Comparison of ENCODE assay signal across 9 cellular contexts in the genomic region with DNA sequence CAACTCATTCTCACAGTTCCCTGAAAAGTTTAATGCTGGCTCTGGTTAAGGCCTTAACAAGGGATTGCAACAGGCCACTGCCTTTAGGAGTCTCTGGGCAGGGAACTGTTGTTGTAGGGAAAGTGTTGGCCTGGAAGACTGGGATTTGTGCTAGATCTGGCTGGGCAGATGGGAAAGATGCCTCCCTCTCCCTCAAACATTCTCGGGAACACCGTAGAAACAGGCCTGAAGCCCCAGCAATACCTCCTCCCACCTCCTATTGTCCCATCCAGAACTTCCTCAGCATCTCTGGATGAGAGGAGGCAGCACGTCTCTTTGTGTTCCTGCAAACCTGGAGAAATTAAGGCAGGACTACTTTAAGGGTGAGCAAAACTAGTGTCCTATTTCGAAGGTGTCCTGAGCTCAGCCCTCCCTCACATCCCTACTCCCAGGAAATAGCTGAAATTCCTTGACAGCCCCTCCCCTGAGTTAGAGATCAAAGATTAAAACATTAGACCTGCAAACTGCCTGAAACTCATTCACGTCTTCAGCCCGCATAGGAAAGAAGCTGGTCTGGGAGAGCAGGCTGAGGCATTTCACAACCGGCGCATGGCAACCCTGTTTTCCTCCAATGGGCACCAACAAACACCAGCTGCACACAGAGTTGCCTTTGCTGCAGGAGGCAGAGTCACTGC. TPM values are rescaled to one million over a fixed set of nuclear protein-coding genes. Genes with fewer than 3 reads are reported as not detected.
DNase-seq lines count a peak whose midpoint lies in the region; ATAC-seq, FAIRE-seq and TF ChIP-seq lines count a peak whose summit lies in the region.
"Had no signal": no experiment of that assay in that cellular context is flagged by ENCODE, and none has a peak within 500 bp of the region (broad histone marks: within the 10 kb centered on the region; RNA-seq: fewer than 3 reads in every experiment).

No MANE protein-coding gene starts in this region.

- peaks cover 18% of the 10 kb centered on the region for H3K4me1 ChIP-seq in body of pancreas

- H3K36me3 ChIP-seq in body of pancreas (replicated peaks in 1 of 2; ENCODE audit: insufficient read depth in 1 of 2, low read depth in 2 of 2): no peaks in the 10 kb centered on the region

- no peak for TF ChIP-seq CTCF in body of pancreas (IDR thresholded peaks at IDR 0.05)
- no peak for TF ChIP-seq CTCF in activated CD8-positive, alpha-beta T cell treated with anti-CD3 and anti-CD28 coated beads for 36 hours (IDR thresholded peaks at IDR 0.05)

- no peaks in the 10 kb centered on the region for H3K27me3 ChIP-seq in body of pancreas

- H3K9me3 Mint-ChIP-seq in activated CD8-positive, alpha-beta T cell treated with anti-CD3 and anti-CD28 coated beads for 36 hours: no peaks in the 10 kb centered on the region
- no peaks in the 10 kb centered on the region for H3K9me3 Mint-ChIP-seq in activated T-cell treated with anti-CD3 and anti-CD28 coated beads, Interleukin-2, amount 50 U/mL, for 4 hours

- peak; percentile 68 for ATAC-seq in Right ventricle myocardium inferior
- ATAC-seq in body of pancreas: peak; percentile 63
- ATAC-seq in activated CD8-positive, alpha-beta T cell treated with anti-CD3 and anti-CD28 coated beads for 36 hours: no peak
- no peak for ATAC-seq in activated T-cell treated with anti-CD3 and anti-CD28 coated beads, Interleukin-2, amount 50 U/mL, for 4 hours

- H3K9me3 ChIP-seq in body of pancreas: no peaks in the 10 kb centered on the region

- CTCF ChIA-PET in activated CD8-positive, alpha-beta T cell treated with anti-CD3 and anti-CD28 coated beads for 36 hours (lab: Charles Lee): interaction anchor here (0.8 to 1.6 kb wide), 2 partner anchors 10 to 11 kb away, joined by 3 to 4 read pairs; a partner anchor contains a TSS

- FAIRE-seq in urothelium cell line (lab: Jason Lieb, UNC): no peak

- H3K4me3 Mint-ChIP-seq in activated CD8-positive, alpha-beta T cell treated with anti-CD3 and anti-CD28 coated beads for 36 hours: no peak overlapping the region
- H3K4me3 Mint-ChIP-seq in activated T-cell treated with anti-CD3 and anti-CD28 coated beads, Interleukin-2, amount 50 U/mL, for 4 hours: no peak overlapping the region
- H3K4me3 Mint-ChIP-seq: CD4-positive, CD25-positive, alpha-beta regulatory T cell had no signal

- no peaks in the 10 kb centered on the region for H3K27me3 Mint-ChIP-seq in activated CD8-positive, alpha-beta T cell treated with anti-CD3 and anti-CD28 coated beads for 36 hours
- H3K27me3 Mint-ChIP-seq in activated T-cell treated with anti-CD3 and anti-CD28 coated beads, Interleukin-2, amount 50 U/mL, for 4 hours (ENCODE audit: low read depth): no peaks in the 10 kb centered on the region
- H3K27me3 Mint-ChIP-seq: CD4-positive, CD25-positive, alpha-beta regulatory T cell had no signal

- POLR2A ChIA-PET in activated CD8-positive, alpha-beta T cell treated with anti-CD3 and anti-CD28 coated beads for 36 hours (lab: Charles Lee): no interaction called here

- H3K27ac Mint-ChIP-seq in activated CD8-positive, alpha-beta T cell treated with anti-CD3 and anti-CD28 coated beads for 36 hours: no peak overlapping the region
- H3K27ac Mint-ChIP-seq: CD4-positive, CD25-positive, alpha-beta regulatory T cell had no signal

- WGBS in body of pancreas, 2 donors: 45 to 52% methylated on average over 5 to 8 of the region's 8 CpGs

- peak; percentile 80 for DNase-seq in Right ventricle myocardium inferior (ENCODE audit: missing footprints)
- DNase-seq in cardiac septum (ENCODE audit: low spot score): no peak
- DNase-seq in body of pancreas: peak in 3 of 4 donors; percentile 25 to 52 (median 27)
- peak; percentile 92 for DNase-seq in left kidney (ENCODE audit: low read depth, low spot score)
- DNase-seq in urothelium cell line (ENCODE audit: low spot score): peak; percentile 80
- no peak for DNase-seq in activated CD8-positive, alpha-beta T cell treated with anti-CD3 and anti-CD28 coated beads for 36 hours
- DNase-seq in activated CD8-positive, alpha-beta memory T cell treated with anti-CD3 and anti-CD28 coated beads, Interleukin-2, amount 50 U/mL, for 4 hours: no peak
- no peak for DNase-seq in activated T-cell treated with anti-CD3 and anti-CD28 coated beads, Interleukin-2, amount 50 U/mL, for 4 hours
- DNase-seq: CD4-positive, CD25-positive, alpha-beta regulatory T cell had no signal

- no peak overlapping the region for H3K4me3 ChIP-seq in body of pancreas

- peaks cover 40% of the 10 kb centered on the region for H3K4me1 Mint-ChIP-seq in activated CD8-positive, alpha-beta T cell treated with anti-CD3 and anti-CD28 coated beads for 36 hours (ENCODE audit: low read depth)
- H3K4me1 Mint-ChIP-seq in activated T-cell treated with anti-CD3 and anti-CD28 coated beads, Interleukin-2, amount 50 U/mL, for 4 hours (ENCODE audit: low read depth): peaks cover 27% of the 10 kb centered on the region

- intact Hi-C loops in Right ventricle myocardium inferior (cut with DNase I) (no loop called here), cardiac septum (cut with DNase I) (no loop called here), body of pancreas (cut with DNase I) (no loop called here)
- intact Hi-C loops in activated CD8-positive, alpha-beta T cell treated with anti-CD3 and anti-CD28 coated beads for 36 hours (cut with micrococcal nuclease): no loop called here

- no peak for TF ChIP-seq POLR2A in body of pancreas (IDR thresholded peaks at IDR 0.05)

- H3K36me3 Mint-ChIP-seq in activated CD8-positive, alpha-beta T cell treated with anti-CD3 and anti-CD28 coated beads for 36 hours (ENCODE audit: low read depth): no peaks in the 10 kb centered on the region
- no peaks in the 10 kb centered on the region for H3K36me3 Mint-ChIP-seq in activated T-cell treated with anti-CD3 and anti-CD28 coated beads, Interleukin-2, amount 50 U/mL, for 4 hours (ENCODE audit: insufficient read depth)
- H3K36me3 Mint-ChIP-seq: CD4-positive, CD25-positive, alpha-beta regulatory T cell had no signal

- H3K27ac ChIP-seq in body of pancreas: peak overlapping the region in 2 of 4 donors; percentile 20 to 58

RNA-seq across cellular contexts. Expression of a gene that starts 10.9 kb away (rescaled TPM):
- total RNA-seq in Right ventricle myocardium inferior (6.7 TPM), cardiac septum (6.1 TPM), body of pancreas (10 to 100 TPM in 1 of 2 donors, 1 to 10 TPM in 1; 9.9 to 11.2 TPM)
- total RNA-seq in activated CD8-positive, alpha-beta T cell treated with anti-CD3 and anti-CD28 coated beads for 36 hours: 10 to 100 TPM; 24.0 to 25.7 TPM
- 10 to 100 TPM; 20.8 to 29.2 (median 21.7) TPM for total RNA-seq in activated T-cell treated with anti-CD3 and anti-CD28 coated beads, Interleukin-2, amount 50 U/mL, for 4 hours

Comparison
In these comparisons a context has a peak if more than half of its experiments do, and no peak if none do; other contexts are left out.
1. DNase-seq: peak in Right ventricle myocardium inferior (single experiment), body of pancreas (3 of 4), left kidney (single experiment) and urothelium cell line (single experiment); none in cardiac septum (single experiment), activated CD8-positive, alpha-beta T cell treated with anti-CD3 and anti-CD28 coated beads for 36 hours (single experiment), activated CD8-positive, alpha-beta memory T cell treated with anti-CD3 and anti-CD28 coated beads, Interleukin-2, amount 50 U/mL, for 4 hours (single experiment) and activated T-cell treated with anti-CD3 and anti-CD28 coated beads, Interleukin-2, amount 50 U/mL, for 4 hours (single experiment).
2. ATAC-seq: peak in Right ventricle myocardium inferior (single experiment) and body of pancreas (single experiment); none in activated CD8-positive, alpha-beta T cell treated with anti-CD3 and anti-CD28 coated beads for 36 hours (single experiment) and activated T-cell treated with anti-CD3 and anti-CD28 coated beads, Interleukin-2, amount 50 U/mL, for 4 hours (0 of 2).